8 cellular contexts compared by ENCODE assay signal in genomic region chr1:35882945-35883680, GRCh38. TPM values are rescaled to one million over a fixed set of nuclear protein-coding genes. Genes with fewer than 3 reads are reported as not detected.
A peak's percentile ranks its signal among the peaks of the same experiment; 100 is the strongest.
DNase-seq lines count a peak whose midpoint lies in the region; ATAC-seq and TF ChIP-seq lines count a peak whose summit lies in the region.

TSS of gene AGO1 (plus strand) at chr1:35883209. CDS start at chr1:35883422, 213 bp downstream.

- peak within 1 kb of the TSS; percentile 91 to 99 (median 93) for H3K4me3 Mint-ChIP-seq in naive thymus-derived CD8-positive, alpha-beta T cell
- H3K4me3 Mint-ChIP-seq in stimulated activated naive B cell treated with anti-CD40 and anti-IgM and Interleukin-4, amounts not matched to agents 10 μg/mL and 1 μg/mL and 100 μg/mL, for 72 hours = peak within 1 kb of the TSS; percentile 99 to 100

- H3K36me3 Mint-ChIP-seq in naive thymus-derived CD8-positive, alpha-beta T cell = peaks cover 0 to 7% (median 0%) of the 10 kb centered on the region in 3 donors
- peaks cover 0 to 3% of the 10 kb centered on the region in 2 donors for H3K36me3 Mint-ChIP-seq in stimulated activated naive B cell treated with anti-CD40 and anti-IgM and Interleukin-4, amounts not matched to agents 10 μg/mL and 1 μg/mL and 100 μg/mL, for 72 hours

- ATAC-seq in naive thymus-derived CD8-positive, alpha-beta T cell = peak; percentile 94
- peak; percentile 92 to 94 for ATAC-seq in stimulated activated naive B cell treated with anti-CD40 and anti-IgM and Interleukin-4, amounts not matched to agents 10 μg/mL and 1 μg/mL and 100 μg/mL, for 72 hours (replicated peaks)

- H3K4me1 ChIP-seq in fibroblast of lung (ENCODE audit: control insufficient read depth, extremely low read depth, insufficient read depth, low read length) = no peaks in the 10 kb centered on the region

- H3K79me2 ChIP-seq in fibroblast of lung (ENCODE audit: control insufficient read depth, insufficient read depth, low read length) = no peaks in the 10 kb centered on the region

- no peaks in the 10 kb centered on the region for H3K9me3 ChIP-seq in fibroblast of lung (ENCODE audit: control insufficient read depth, insufficient read depth, low read depth, low read length)

- H3K36me3 ChIP-seq in fibroblast of lung (ENCODE audit: control insufficient read depth, insufficient read depth, low read length) = no peaks in the 10 kb centered on the region

- H3K27me3 ChIP-seq in fibroblast of lung (ENCODE audit: control insufficient read depth, insufficient read depth, low read length) = no peaks in the 10 kb centered on the region

- H3K9me3 Mint-ChIP-seq in naive thymus-derived CD8-positive, alpha-beta T cell = no peaks in the 10 kb centered on the region
- H3K9me3 Mint-ChIP-seq in stimulated activated naive B cell treated with anti-CD40 and anti-IgM and Interleukin-4, amounts not matched to agents 10 μg/mL and 1 μg/mL and 100 μg/mL, for 72 hours = no peaks in the 10 kb centered on the region

- H3K27ac ChIP-seq in fibroblast of lung (ENCODE audit: insufficient read depth, low read length) = peak within 1 kb of the TSS; percentile 61

- DNase-seq in ELF-1 (ENCODE audit: low read depth, low spot score) = peak; percentile 95
- DNase-seq in H4 (ENCODE audit: low spot score) = peak; percentile 77
- peak; percentile 67 for DNase-seq in LNCaP clone FGC (ENCODE audit: low read depth)
- peak; percentile 97 for DNase-seq in RPMI8226
- DNase-seq in activated T-helper 1 cell treated with anti-CD3 and anti-CD28 coated beads, Interleukin-2, amount 50 U/mL, for 16 hours (ENCODE audit: low read depth in 1 of 2, low spot score in 1 of 2) = peak; percentile 97
- DNase-seq in fibroblast of lung (ENCODE audit: low read depth in 2 of 2) = peak; percentile 86 to 90
- peak; percentile 93 to 99 (median 98) for DNase-seq in naive thymus-derived CD8-positive, alpha-beta T cell
- peak; percentile 94 for DNase-seq in stimulated activated naive B cell treated with anti-CD40 and anti-IgM and Interleukin-4, amounts not matched to agents 10 μg/mL and 1 μg/mL and 100 μg/mL, for 72 hours

- peak within 1 kb of the TSS; percentile 95 for H3K4me2 ChIP-seq in fibroblast of lung (ENCODE audit: extremely low read depth, insufficient read depth, low read length)

- H3K4me1 Mint-ChIP-seq in naive thymus-derived CD8-positive, alpha-beta T cell = peaks cover 29 to 58% (median 52%) of the 10 kb centered on the region in 4 donors
- H3K4me1 Mint-ChIP-seq in stimulated activated naive B cell treated with anti-CD40 and anti-IgM and Interleukin-4, amounts not matched to agents 10 μg/mL and 1 μg/mL and 100 μg/mL, for 72 hours = peaks cover 43 to 58% of the 10 kb centered on the region in 2 donors

- H4K20me1 ChIP-seq in fibroblast of lung (ENCODE audit: control insufficient read depth, extremely low read depth, insufficient read depth, low read length) = no peaks in the 10 kb centered on the region

- no peaks in the 10 kb centered on the region for H3K27me3 Mint-ChIP-seq in naive thymus-derived CD8-positive, alpha-beta T cell
- H3K27me3 Mint-ChIP-seq in stimulated activated naive B cell treated with anti-CD40 and anti-IgM and Interleukin-4, amounts not matched to agents 10 μg/mL and 1 μg/mL and 100 μg/mL, for 72 hours = peaks cover 4 to 5% of the 10 kb centered on the region in 2 donors

- peak within 1 kb of the TSS; percentile 53 to 93 (median 90) for H3K27ac Mint-ChIP-seq in naive thymus-derived CD8-positive, alpha-beta T cell
- H3K27ac Mint-ChIP-seq in stimulated activated naive B cell treated with anti-CD40 and anti-IgM and Interleukin-4, amounts not matched to agents 10 μg/mL and 1 μg/mL and 100 μg/mL, for 72 hours = peak within 1 kb of the TSS; percentile 92

- POLR2A ChIA-PET in naive thymus-derived CD8-positive, alpha-beta T cell (lab: Charles Lee) = interaction anchor here (0.8 to 3.3 kb wide), 4 partner anchors 9 to 95 kb away, joined by 3 to 34 read pairs (median 4); partner anchors contain the start of gene AGO3

- H3K4me3 ChIP-seq in LNCaP clone FGC (ENCODE audit: low read depth, low read length) = peak within 1 kb of the TSS; percentile 100
- peak within 1 kb of the TSS; percentile 97 to 100 (median 98) for H3K4me3 ChIP-seq in fibroblast of lung (replicated peaks in 1 of 4; ENCODE audit: control extremely low read depth in 1 of 4, insufficient read depth in 1 of 4, low read depth in 3 of 4, low read length in 4 of 4)

- TF ChIP-seq CTCF in LNCaP clone FGC (IDR thresholded peaks at IDR 0.05; ENCODE audit: control insufficient read depth, extremely low read depth, insufficient read depth) (peak; percentile 98), fibroblast of lung (conservative IDR thresholded peaks at IDR 0.05 in 1 of 2, IDR thresholded peaks at IDR 0.05 in 1 of 2; ENCODE audit: low read depth in 1 of 2, low read length in 2 of 2) (peak; percentile 74 to 77)

- peak within 1 kb of the TSS; percentile 95 for H2AFZ ChIP-seq in fibroblast of lung (ENCODE audit: low read length)

- H3K9ac ChIP-seq in fibroblast of lung (ENCODE audit: insufficient read depth, low read length) = peak within 1 kb of the TSS; percentile 70

RNA-seq across cellular contexts. Expression of gene AGO1, which starts in this region (rescaled TPM):
- 5.8 and 5.9 TPM in 2 replicates for total RNA-seq in H4 (2014; rRNA removed; shearing (Covaris generic))
- total RNA-seq in fibroblast of lung = 6.9 and 7.6 TPM in 2 replicates
- polyA plus RNA-seq in fibroblast of lung = 12.8 and 17.5 TPM in 2 replicates
- polyA plus RNA-seq in fibroblast of lung (2012) = 11.5 and 11.7 TPM in 2 replicates
- polyA minus RNA-seq in fibroblast of lung (ENCODE audit: low replicate concordance) = 53.6 and 74.9 TPM in 2 replicates
- total RNA-seq in naive thymus-derived CD8-positive, alpha-beta T cell = 10 to 100 TPM; 27.7 to 28.3 TPM
- polyA plus RNA-seq in naive thymus-derived CD8-positive, alpha-beta T cell = 1 to 10 TPM; 6.1 to 9.9 (median 7.9) TPM

Comparison
In these comparisons a context has a peak if more than half of its experiments do, and no peak if none do; other contexts are left out.
1. Peak in every context shown above with its lines: DNase-seq, ATAC-seq, H3K4me3 ChIP-seq and H3K27ac ChIP-seq.